Comparison of ENCODE assay signal across 8 cellular contexts in genomic region chr17:41836550-41837196, GRCh38. TPM values are rescaled to one million over a fixed set of nuclear protein-coding genes. Genes with fewer than 3 reads are reported as not detected.
DNase-seq lines count a peak whose midpoint lies in the region; ATAC-seq, FAIRE-seq and TF ChIP-seq lines count a peak whose summit lies in the region.

No MANE protein-coding gene starts in this region.

- TF ChIP-seq POLR2A in tibial nerve (IDR thresholded peaks at IDR 0.05): no peak

- 46 to 61% methylated on average over 21 of the region's 21 CpGs for WGBS in tibial nerve, 2 donors

- peaks cover 17% of the 10 kb centered on the region for H3K79me2 ChIP-seq in astrocyte (ENCODE audit: insufficient read depth, low read length)

- H3K9ac ChIP-seq in astrocyte (ENCODE audit: low read length): peak overlapping the region; percentile 80

- no peak overlapping the region for H3K27ac ChIP-seq in astrocyte (ENCODE audit: low read depth, low read length)
- no peak overlapping the region for H3K27ac ChIP-seq in lower lobe of right lung
- H3K27ac ChIP-seq in tibial nerve: peak overlapping the region; percentile 61 to 87 (median 82)

- no peak for DNase-seq in activated T-cell treated with anti-CD3 and anti-CD28 coated beads, Interleukin-2, amount 50 U/mL, for 4 hours
- DNase-seq in activated T-cell treated with anti-CD3 and anti-CD28 coated beads, Interleukin-2, amount 50 U/mL, for 48 hours: no peak
- DNase-seq in astrocyte (ENCODE audit: low read depth) (no peak), lower lobe of right lung (no peak), tibial nerve (ENCODE audit: low spot score in 2 of 2) (no peak), NCI-H1417 (lab: John Stamatoyannopoulos, UW) (no peak), DMS 273 (lab: John Stamatoyannopoulos, UW; ENCODE audit: unreplicated experiment) (no peak)

- peak overlapping the region; percentile 88 for H3K4me2 ChIP-seq in astrocyte (ENCODE audit: low read length)

- H3K27me3 Mint-ChIP-seq in activated T-cell treated with anti-CD3 and anti-CD28 coated beads, Interleukin-2, amount 50 U/mL, for 4 hours (ENCODE audit: low read depth): no peaks in the 10 kb centered on the region
- peaks cover 3% of the 10 kb centered on the region for H3K27me3 Mint-ChIP-seq in astrocyte (ENCODE audit: low read depth, unreplicated experiment)

- no peak overlapping the region for H3K27ac Mint-ChIP-seq in astrocyte (ENCODE audit: unreplicated experiment)

- no peak for FAIRE-seq in astrocyte (lab: Jason Lieb, UNC)

- H3K4me1 ChIP-seq in astrocyte (ENCODE audit: insufficient read depth, low read length) (peaks cover 7% of the 10 kb centered on the region), lower lobe of right lung (peaks cover 17% of the 10 kb centered on the region), tibial nerve (peaks cover 0 to 18% (median 7%) of the 10 kb centered on the region in 4 donors)

- peak; percentile 7 to 27 for ATAC-seq in activated T-cell treated with anti-CD3 and anti-CD28 coated beads, Interleukin-2, amount 50 U/mL, for 4 hours
- ATAC-seq in lower lobe of right lung (peak in 1 of 2 donors; percentile 9), GM18907 (IDR thresholded peaks at IDR 0.05; ENCODE audit: unreplicated experiment) (no peak)

- H3K9me3 ChIP-seq in astrocyte (ENCODE audit: insufficient read depth, low read depth, low read length) (no peaks in the 10 kb centered on the region), lower lobe of right lung (no peaks in the 10 kb centered on the region), tibial nerve (no peaks in the 10 kb centered on the region)

- no peaks in the 10 kb centered on the region for H3K27me3 ChIP-seq in astrocyte (ENCODE audit: insufficient read depth, low read length)
- H3K27me3 ChIP-seq in lower lobe of right lung (ENCODE audit: low read depth): no peaks in the 10 kb centered on the region
- H3K27me3 ChIP-seq in tibial nerve: no peaks in the 10 kb centered on the region

- H3K36me3 ChIP-seq in astrocyte (ENCODE audit: insufficient read depth, low read length) (peaks cover 3% of the 10 kb centered on the region), lower lobe of right lung (peaks cover 5% of the 10 kb centered on the region), tibial nerve (peaks cover 0 to 13% (median 0%) of the 10 kb centered on the region in 3 donors)

- H3K4me1 Mint-ChIP-seq in activated T-cell treated with anti-CD3 and anti-CD28 coated beads, Interleukin-2, amount 50 U/mL, for 4 hours (ENCODE audit: low read depth): peaks cover 14% of the 10 kb centered on the region
- peaks cover 3% of the 10 kb centered on the region for H3K4me1 Mint-ChIP-seq in astrocyte (ENCODE audit: low read depth, unreplicated experiment)

- peak overlapping the region; percentile 82 for H3K4me3 Mint-ChIP-seq in activated T-cell treated with anti-CD3 and anti-CD28 coated beads, Interleukin-2, amount 50 U/mL, for 4 hours
- H3K4me3 Mint-ChIP-seq in astrocyte (ENCODE audit: unreplicated experiment): peak overlapping the region; percentile 86

- H3K4me3 ChIP-seq in astrocyte (ENCODE audit: insufficient read depth, low read depth, low read length) (peak overlapping the region; percentile 66), lower lobe of right lung (peak overlapping the region; percentile 97), tibial nerve (peak overlapping the region; percentile 70 to 97 (median 81))

- no peak for TF ChIP-seq CTCF in astrocyte (IDR thresholded peaks at IDR 0.05; ENCODE audit: insufficient read depth, low read depth, low read length)
- no peak for TF ChIP-seq CTCF in lower lobe of right lung (IDR thresholded peaks at IDR 0.05)
- TF ChIP-seq CTCF in tibial nerve (IDR thresholded peaks at IDR 0.05): no peak

- no peaks in the 10 kb centered on the region for H3K9me3 Mint-ChIP-seq in activated T-cell treated with anti-CD3 and anti-CD28 coated beads, Interleukin-2, amount 50 U/mL, for 4 hours
- no peaks in the 10 kb centered on the region for H3K9me3 Mint-ChIP-seq in astrocyte (ENCODE audit: unreplicated experiment)

- peaks cover 11% of the 10 kb centered on the region for H4K20me1 ChIP-seq in astrocyte (ENCODE audit: insufficient read depth, low read length)

- intact Hi-C loops in lower lobe of right lung (cut with DNase I): no loop called here

- H3K36me3 Mint-ChIP-seq in activated T-cell treated with anti-CD3 and anti-CD28 coated beads, Interleukin-2, amount 50 U/mL, for 4 hours (ENCODE audit: insufficient read depth): no peaks in the 10 kb centered on the region
- H3K36me3 Mint-ChIP-seq in astrocyte (ENCODE audit: low read depth, unreplicated experiment): peaks cover 3% of the 10 kb centered on the region

- peak overlapping the region; percentile 93 for H2AFZ ChIP-seq in astrocyte (ENCODE audit: low read depth, low read length)

- no peak for TF ChIP-seq EP300 in tibial nerve (IDR thresholded peaks at IDR 0.05)

RNA-seq across cellular contexts. Expression of gene NT5C3B, which starts 0.6 kb away (rescaled TPM):
- total RNA-seq in activated T-cell treated with anti-CD3 and anti-CD28 coated beads, Interleukin-2, amount 50 U/mL, for 4 hours: 10 to 100 TPM; 29.7 to 53.6 (median 41.9) TPM
- total RNA-seq in astrocyte (47.4 and 56.1 TPM in 2 replicates), lower lobe of right lung (32.0 TPM), tibial nerve (10 to 100 TPM; 31.0 to 77.1 (median 33.0) TPM)

RNA-seq across cellular contexts. Expression of gene KLHL10, which starts 1.0 kb away (rescaled TPM):
- total RNA-seq in activated T-cell treated with anti-CD3 and anti-CD28 coated beads, Interleukin-2, amount 50 U/mL, for 4 hours: not detected
- total RNA-seq in astrocyte: not detected in 2 replicates
- total RNA-seq in lower lobe of right lung: 0.50 TPM
- not detected for total RNA-seq in tibial nerve

RNA-seq across cellular contexts. Expression of gene FKBP10, which starts 23.9 kb away (rescaled TPM):
- total RNA-seq in activated T-cell treated with anti-CD3 and anti-CD28 coated beads, Interleukin-2, amount 50 U/mL, for 4 hours: 1 to 10 TPM in 1 of 3 donors, under 1 TPM in 2; 0.68 to 1.2 (median 0.76) TPM
- total RNA-seq in astrocyte (446 and 584 TPM in 2 replicates), lower lobe of right lung (27.4 TPM), tibial nerve (100 to 1,000 TPM in 1 of 4 donors, 10 to 100 TPM in 3; 47.9 to 103 (median 77.4) TPM)

RNA-seq across cellular contexts. Expression of gene P3H4, which starts 24.9 kb away (rescaled TPM):
- total RNA-seq in activated T-cell treated with anti-CD3 and anti-CD28 coated beads, Interleukin-2, amount 50 U/mL, for 4 hours: 1 to 10 TPM; 2.0 to 3.6 (median 2.5) TPM
- total RNA-seq in astrocyte (81.5 and 110 TPM in 2 replicates), lower lobe of right lung (9.2 TPM), tibial nerve (10 to 100 TPM; 14.7 to 23.9 (median 22.0) TPM)

RNA-seq across cellular contexts. Expression of gene KLHL11, which starts 28.6 kb away (rescaled TPM):
- total RNA-seq in activated T-cell treated with anti-CD3 and anti-CD28 coated beads, Interleukin-2, amount 50 U/mL, for 4 hours: 10 to 100 TPM; 27.7 to 31.2 (median 30.3) TPM
- total RNA-seq in astrocyte (12.3 and 12.8 TPM in 2 replicates), lower lobe of right lung (12.3 TPM), tibial nerve (10 to 100 TPM; 27.3 to 42.2 (median 32.7) TPM)

Comparison
In these comparisons a context has a peak if more than half of its experiments do, and no peak if none do; other contexts are left out.
1. H3K27ac ChIP-seq: peak in tibial nerve (4 of 4); none in astrocyte (single experiment) and lower lobe of right lung (single experiment).
2. RNA of gene FKBP10, which starts 23.9 kb away (total RNA-seq): 446 to 584 TPM in astrocyte, 47.9 to 103 TPM in tibial nerve and 27.4 TPM in lower lobe of right lung (single experiment); 0.68 to 1.2 TPM in activated T-cell treated with anti-CD3 and anti-CD28 coated beads, Interleukin-2, amount 50 U/mL, for 4 hours; every median in the first group is over 10 times any median in the second.
3. Peak in every context shown above with its lines, with median percentiles within 50 percentile points of each other: H3K4me3 ChIP-seq.